Comparison of ENCODE assay signal across 8 cellular contexts in the genomic region with DNA sequence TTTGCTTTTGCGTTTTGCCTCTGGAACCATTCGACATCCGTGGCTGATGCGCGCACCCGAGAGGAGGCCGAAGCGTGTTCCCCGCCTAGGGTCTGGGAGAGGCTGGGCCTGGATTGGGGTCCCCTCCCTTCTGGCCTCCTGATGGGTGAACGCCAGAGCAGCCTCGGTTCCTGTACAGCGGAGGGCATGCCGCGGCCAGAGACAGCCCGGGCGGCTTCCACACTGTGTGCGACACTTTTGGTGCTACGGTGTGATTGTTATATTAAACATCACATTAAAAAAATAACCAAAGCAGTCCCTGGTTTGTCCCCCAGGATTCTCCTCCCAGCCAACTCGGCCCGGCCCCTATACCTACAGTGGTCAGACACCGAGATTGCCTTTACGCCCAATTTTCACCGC. TPM values are rescaled to one million over a fixed set of nuclear protein-coding genes. Genes with fewer than 3 reads are reported as not detected.
DNase-seq lines count a peak whose midpoint lies in the region; ATAC-seq, FAIRE-seq and TF ChIP-seq lines count a peak whose summit lies in the region.

No MANE protein-coding gene starts in this region.

- H3K27me3 ChIP-seq in DND-41 (ENCODE audit: insufficient read depth, low read length, poor library complexity) (no peaks in the 10 kb centered on the region), OCI-LY1 (ENCODE audit: insufficient read depth, low read length) (no peaks in the 10 kb centered on the region; the same call in 1 of the 2 replicates), esophagus squamous epithelium (peaks cover 17 to 99% (median 65%) of the 10 kb centered on the region in 4 donors), pancreas (peaks cover 13 to 74% (median 29%) of the 10 kb centered on the region in 4 donors)

- TF ChIP-seq POLR2A in esophagus squamous epithelium (IDR thresholded peaks at IDR 0.05): no peak

- intact Hi-C loops in esophagus squamous epithelium (cut with DNase I): loop anchor here (10.0 kb wide), 1 partner anchor 1305 kb away; no protein-coding TSS in a partner anchor
- intact Hi-C loops in pancreas (cut with DNase I): no loop called here

- TF ChIP-seq CTCF in DND-41 (IDR thresholded peaks at IDR 0.05; ENCODE audit: borderline replicate concordance, extremely low read depth, low read length, poor library complexity, severe bottlenecking) (no peak), OCI-LY1 (IDR thresholded peaks at IDR 0.05; ENCODE audit: low read length) (no peak), esophagus squamous epithelium (IDR thresholded peaks at IDR 0.05) (no peak), pancreas (IDR thresholded peaks at IDR 0.05) (no peak), GM10266 (IDR thresholded peaks at IDR 0.05; ENCODE audit: control insufficient read depth, insufficient read depth, low read depth, missing control alignments) (no peak)

- H4K20me1 ChIP-seq in DND-41 (ENCODE audit: insufficient read depth, low read length) (no peaks in the 10 kb centered on the region), OCI-LY1 (ENCODE audit: insufficient read depth, low read length) (no peaks in the 10 kb centered on the region)

- H3K4me1 ChIP-seq in DND-41 (ENCODE audit: insufficient read depth, low read length): peaks cover 28% of the 10 kb centered on the region
- peaks cover 13% of the 10 kb centered on the region for H3K4me1 ChIP-seq in OCI-LY1 (ENCODE audit: insufficient read depth, low read length, severe bottlenecking)
- H3K4me1 ChIP-seq in esophagus squamous epithelium: peaks cover 35 to 71% (median 38%) of the 10 kb centered on the region in 3 donors
- H3K4me1 ChIP-seq in pancreas: peaks cover 0 to 7% (median 5%) of the 10 kb centered on the region in 3 donors

- no peak for ATAC-seq in DND-41 (ENCODE audit: insufficient read depth, low read depth)
- ATAC-seq in pancreas: peak; percentile 5 to 19 (median 9)

- no peak for FAIRE-seq in pancreas (lab: Jason Lieb, UNC)

- no peaks in the 10 kb centered on the region for H3K9me2 ChIP-seq in OCI-LY1 (ENCODE audit: low read depth, low read length)

- peak overlapping the region; percentile 68 for H3K9ac ChIP-seq in DND-41 (ENCODE audit: low read depth, low read length)
- peak overlapping the region; percentile 75 for H3K9ac ChIP-seq in OCI-LY1 (ENCODE audit: low read length)

- H3K4me3 ChIP-seq in DND-41 (ENCODE audit: low read depth in 1 of 2, low read length in 2 of 2) (peak overlapping the region in 1 of 2 experiments; percentile 64; a peak in 1 of 4 replicates), OCI-LY1 (ENCODE audit: low read depth, low read length, poor library complexity, severe bottlenecking) (peak overlapping the region; percentile 70), esophagus squamous epithelium (peak overlapping the region; percentile 43 to 71 (median 56)), pancreas (peak overlapping the region; percentile 29 to 82 (median 62))

- H3K4me2 ChIP-seq in DND-41 (ENCODE audit: insufficient read depth, low read length) (peak overlapping the region; percentile 93), OCI-LY1 (ENCODE audit: low read length) (peak overlapping the region; percentile 88)

- no peak for DNase-seq in DND-41
- DNase-seq in esophagus squamous epithelium (lab: John Stamatoyannopoulos, UW): no peak
- peak in 3 of 6 donors; percentile 23 to 65 (median 57) for DNase-seq in pancreas
- DNase-seq in GOT3 (lab: John Stamatoyannopoulos, UW): no peak
- no peak for DNase-seq in 8988T
- no peak for DNase-seq in stimulated activated naive CD4-positive, alpha-beta T cell treated with Interleukin-2 at 50 U/mL for 16 hours (lab: John Stamatoyannopoulos, UW)
- no peak for DNase-seq in GM10266 (ENCODE audit: extremely low spot score)

- H3K36me3 ChIP-seq in DND-41 (ENCODE audit: insufficient read depth, low read length): no peaks in the 10 kb centered on the region
- H3K36me3 ChIP-seq in OCI-LY1 (ENCODE audit: insufficient read depth, low read length): no peaks in the 10 kb centered on the region
- no peaks in the 10 kb centered on the region for H3K36me3 ChIP-seq in esophagus squamous epithelium
- H3K36me3 ChIP-seq in pancreas: no peaks in the 10 kb centered on the region

- no peak overlapping the region for H3K27ac ChIP-seq in DND-41 (ENCODE audit: low read length)
- H3K27ac ChIP-seq in OCI-LY1 (ENCODE audit: low read depth, low read length, poor library complexity, severe bottlenecking): no peak overlapping the region
- H3K27ac ChIP-seq in esophagus squamous epithelium: peak overlapping the region in 1 of 4 donors; percentile 44
- no peak overlapping the region for H3K27ac ChIP-seq in pancreas

- 0 out of 2 replicates have a peak, but pooled peaks cover 8% of the 10 kb centered on the region for H3F3A ChIP-seq in OCI-LY1 (ENCODE audit: insufficient read depth, low read length)

- H3K79me2 ChIP-seq in DND-41 (ENCODE audit: insufficient read depth, low read length): peaks cover 6% of the 10 kb centered on the region
- no peaks in the 10 kb centered on the region for H3K79me2 ChIP-seq in OCI-LY1 (ENCODE audit: insufficient read depth, low read length)

- WGBS in esophagus squamous epithelium, 2 donors: 45 to 53% methylated on average over 17 to 20 of the region's 23 CpGs
- WGBS in pancreas, 2 donors: 20 to 24% methylated on average over 23 of the region's 23 CpGs

- H2AFZ ChIP-seq in DND-41 (ENCODE audit: low read depth, low read length) (peak overlapping the region; percentile 97), OCI-LY1 (ENCODE audit: low read length) (peak overlapping the region; percentile 68)

- H3K9me3 ChIP-seq in DND-41 (ENCODE audit: insufficient read depth, low read length, severe bottlenecking) (no peaks in the 10 kb centered on the region), OCI-LY1 (ENCODE audit: low read length) (no peaks in the 10 kb centered on the region), esophagus squamous epithelium (no peaks in the 10 kb centered on the region), pancreas (no peaks in the 10 kb centered on the region)

RNA-seq across cellular contexts. Expression of a gene that starts 3.7 kb away (rescaled TPM):
- total RNA-seq in esophagus squamous epithelium (under 1 TPM; 0.23 to 0.76 (median 0.48) TPM), pancreas (under 1 TPM in 3 of 6 donors, not detected in 3; 0.06 to 0.19 (median 0.17) TPM)
- polyA plus RNA-seq in pancreas: under 1 TPM; 0.15 to 0.49 TPM

RNA-seq across cellular contexts. Expression of a gene that starts 5.2 kb away (rescaled TPM):
- 1 to 10 TPM in 1 of 4 donors, under 1 TPM in 1, not detected in 2; 0.57 to 1.1 TPM for total RNA-seq in esophagus squamous epithelium
- under 1 TPM in 1 of 6 donors, not detected in 5; 0.13 TPM for total RNA-seq in pancreas
- under 1 TPM in 1 of 2 donors, not detected in 1; 0.09 TPM for polyA plus RNA-seq in pancreas

RNA-seq across cellular contexts. Expression of a gene that starts 7.8 kb away (rescaled TPM):
- total RNA-seq in esophagus squamous epithelium (1 to 10 TPM; 3.6 to 8.7 (median 6.6) TPM), pancreas (1 to 10 TPM in 1 of 6 donors, under 1 TPM in 4, not detected in 1; 0.13 to 1.9 (median 0.43) TPM)
- under 1 TPM; 0.38 to 0.56 TPM for polyA plus RNA-seq in pancreas

RNA-seq across cellular contexts. Expression of a gene that starts 12.6 kb away (rescaled TPM):
- total RNA-seq in esophagus squamous epithelium: 1 to 10 TPM in 1 of 4 donors, under 1 TPM in 1, not detected in 2; 0.26 to 1.3 TPM
- under 1 TPM in 1 of 6 donors, not detected in 5; 0.34 TPM for total RNA-seq in pancreas
- under 1 TPM in 1 of 2 donors, not detected in 1; 0.12 TPM for polyA plus RNA-seq in pancreas

RNA-seq across cellular contexts. Expression of a gene that starts 14.0 kb away (rescaled TPM):
- total RNA-seq in esophagus squamous epithelium (not detected), pancreas (under 1 TPM in 4 of 6 donors, not detected in 2; 0.09 to 0.18 (median 0.14) TPM)
- not detected for polyA plus RNA-seq in pancreas
